8 cellular contexts compared by ENCODE assay signal in genomic region chr10:104329754-104330153, GRCh38. TPM values are rescaled to one million over a fixed set of nuclear protein-coding genes. Genes with fewer than 3 reads are reported as not detected.
DNase-seq lines count a peak whose midpoint lies in the region; ATAC-seq and TF ChIP-seq lines count a peak whose summit lies in the region.

No MANE protein-coding gene starts in this region.

- TF ChIP-seq POLR2A in esophagus muscularis mucosa (IDR thresholded peaks at IDR 0.05; ENCODE audit: low read depth) (no peak), prostate gland (IDR thresholded peaks at IDR 0.05) (no peak)

- WGBS in esophagus muscularis mucosa = 40% methylated on average over 1 of the region's 3 CpGs
- 23% methylated on average over 3 of the region's 3 CpGs for WGBS in prostate gland

- peak; percentile 9 for ATAC-seq in RWPE2 (ENCODE audit: low read depth)

- no peak for TF ChIP-seq EP300 in esophagus muscularis mucosa (IDR thresholded peaks at IDR 0.05)

- H3K4me3 ChIP-seq in RWPE2 (ENCODE audit: severe bottlenecking) (no peak overlapping the region), esophagus muscularis mucosa (peak overlapping the region in 2 of 4 donors; percentile 28 to 31), prostate gland (no peak overlapping the region)

- H3K36me3 ChIP-seq in RWPE2 (ENCODE audit: low read depth) (peaks cover 16% of the 10 kb centered on the region), esophagus muscularis mucosa (peaks cover 0 to 23% (median 2%) of the 10 kb centered on the region in 4 donors), prostate gland (no peaks in the 10 kb centered on the region)

- DNase-seq in Daoy (ENCODE audit: low read depth) = peak; percentile 81
- DNase-seq in RWPE2 (ENCODE audit: low spot score) = no peak
- DNase-seq in esophagus muscularis mucosa (ENCODE audit: extremely low spot score) = no peak
- no peak for DNase-seq in prostate gland (ENCODE audit: low spot score)
- no peak for DNase-seq in NCI-H2081 (lab: John Stamatoyannopoulos, UW)
- no peak for DNase-seq in islet precursor cell
- DNase-seq in occipital lobe (lab: John Stamatoyannopoulos, UW) = no peak
- no peak for DNase-seq in putamen (ENCODE audit: low spot score)

- TF ChIP-seq CTCF in RWPE2 (IDR thresholded peaks at IDR 0.05; ENCODE audit: poor library complexity, severe bottlenecking) (no peak), esophagus muscularis mucosa (IDR thresholded peaks at IDR 0.05) (no peak), prostate gland (IDR thresholded peaks at IDR 0.05) (no peak)

- H3K9me3 ChIP-seq in RWPE2 (ENCODE audit: severe bottlenecking) (no peaks in the 10 kb centered on the region), esophagus muscularis mucosa (no peaks in the 10 kb centered on the region), prostate gland (no peaks in the 10 kb centered on the region)

- intact Hi-C loops in esophagus muscularis mucosa (cut with DNase I) = no loop called here
- intact Hi-C loops in prostate gland (cut with DNase I) = no loop called here

- H3K4me1 ChIP-seq in RWPE2 (ENCODE audit: insufficient read depth, poor library complexity, severe bottlenecking) (peaks cover 56% of the 10 kb centered on the region), esophagus muscularis mucosa (peaks cover 100% of the 10 kb centered on the region in 4 donors), prostate gland (replicated peaks) (peaks cover 48% of the 10 kb centered on the region)

- H3K27ac ChIP-seq in RWPE2 (ENCODE audit: poor library complexity, severe bottlenecking) = peak overlapping the region; percentile 99
- peak overlapping the region; percentile 97 to 100 (median 98) for H3K27ac ChIP-seq in esophagus muscularis mucosa (replicated peaks in 1 of 4)
- H3K27ac ChIP-seq in prostate gland = peak overlapping the region; percentile 83 to 96

- H3K27me3 ChIP-seq in RWPE2 (ENCODE audit: insufficient read depth, poor library complexity, severe bottlenecking) = no peaks in the 10 kb centered on the region
- H3K27me3 ChIP-seq in esophagus muscularis mucosa = no peaks in the 10 kb centered on the region
- H3K27me3 ChIP-seq in prostate gland (replicated peaks; ENCODE audit: insufficient read depth) = no peaks in the 10 kb centered on the region

RNA-seq across cellular contexts. Expression of gene ITPRIP, which starts 8.5 kb away (rescaled TPM):
- 3.2 and 3.3 TPM in 2 replicates for total RNA-seq in Daoy (2014; rRNA removed; shearing (Covaris generic))
- total RNA-seq in esophagus muscularis mucosa = 10 to 100 TPM; 18.7 to 56.0 (median 39.9) TPM
- total RNA-seq in prostate gland = 10 to 100 TPM; 12.5 to 35.8 TPM
- total RNA-seq in occipital lobe = 1.6 TPM

RNA-seq across cellular contexts. Expression of gene CFAP58, which starts 23.9 kb away (rescaled TPM):
- 0.06 TPM in 2 replicates for total RNA-seq in Daoy (2014; rRNA removed; shearing (Covaris generic))
- total RNA-seq in esophagus muscularis mucosa (1 to 10 TPM in 2 of 4 donors, under 1 TPM in 2; 0.71 to 1.6 (median 1.0) TPM), prostate gland (1 to 10 TPM in 1 of 2 donors, under 1 TPM in 1; 0.05 to 1.9 TPM), occipital lobe (0.62 TPM)
